Comparison of ENCODE assay signal across 7 cellular contexts in genomic region chr6:26749759-26750126, GRCh38.
A peak's percentile ranks its signal among the peaks of the same experiment; 100 is the strongest.
DNase-seq lines count a peak whose midpoint lies in the region; ATAC-seq, FAIRE-seq and TF ChIP-seq lines count a peak whose summit lies in the region.
"Not testable (repeated sequence)": the region's sequence is repeated elsewhere in the genome, so short reads cannot be mapped to it uniquely, and the experiment has no call there.

No MANE protein-coding gene starts in this region.

- H3K23me2 ChIP-seq in H1 (ENCODE audit: low read depth, low read length) = not testable (repeated sequence)

- not testable (repeated sequence) for H2BK12ac ChIP-seq in H1 (ENCODE audit: low read depth, low read length)

- H3F3A ChIP-seq in GM23338 (replicated peaks; ENCODE audit: low read depth) = not testable (repeated sequence)

- WGBS in H1 (ENCODE audit: extremely low coverage in 1 of 2, insufficient coverage in 1 of 2, insufficient read length in 1 of 2, insufficient replicate concordance in 2 of 2, low coverage in 1 of 2, low lambda C conversion rate in 2 of 2, missing lambda C conversion rate in 1 of 2), 2 experiments = 9% methylated on average over 9 of the region's 9 CpGs; no CpG with 5 or more reads in 1 of the 2 experiments
- no CpG with 5 or more reads among the region's 9 CpGs for WGBS in mesendoderm (ENCODE audit: extremely low coverage, insufficient coverage, low lambda C conversion rate)

- CTCF ChIA-PET in Panc1 (lab: Charles Lee); activated CD4-positive, alpha-beta T cell treated with anti-CD3 and anti-CD28 coated beads, Interleukin-2, amount 10 ng/mL, durations not matched to agents 7 days and 5 days (lab: Charles Lee); H1 (lab: Charles Lee; ENCODE audit: partially characterized antibody): not testable (repeated sequence)

- not testable (repeated sequence) for H3K9me3 Mint-ChIP-seq in GM23338
- peaks cover 25% of the 10 kb centered on the region for H3K9me3 Mint-ChIP-seq in activated CD4-positive, alpha-beta T cell treated with anti-CD3 and anti-CD28 coated beads, Interleukin-2, amount 10 ng/mL, durations not matched to agents 7 days and 5 days

- DNase-seq in GM23338 (ENCODE audit: low spot score) (peak; percentile 59), Panc1 (ENCODE audit: low read depth, low spot score) (peak; percentile 81), H1 (ENCODE audit: low read depth in 1 of 2, low spot score in 2 of 2) (peak in 1 of 2 experiments; percentile 67), mesendoderm (peak; percentile 86)
- not testable (repeated sequence) for DNase-seq in activated CD4-positive, alpha-beta T cell treated with anti-CD3 and anti-CD28 coated beads, Interleukin-2, amount 10 ng/mL, durations not matched to agents 7 days and 5 days; foreskin keratinocyte

- H2AK5ac ChIP-seq in H1 (ENCODE audit: low read depth, low read length); mesendoderm (ENCODE audit: low read length): not testable (repeated sequence)

- H2BK15ac ChIP-seq in H1 (ENCODE audit: low read length); mesendoderm (replicated peaks; ENCODE audit: low read depth): not testable (repeated sequence)

- peak overlapping the region; percentile 67 for H3K4me3 ChIP-seq in GM23338
- peak overlapping the region in 1 of 2 experiments; percentile 51; a peak in 2 of 4 replicates for H3K4me3 ChIP-seq in Panc1 (ENCODE audit: low read depth in 2 of 2, low read length in 2 of 2)
- peak overlapping the region; percentile 40 to 64 (median 48); a peak in 5 of 8 replicates for H3K4me3 ChIP-seq in H1 (ENCODE audit: extremely low read depth in 1 of 4, insufficient read depth in 2 of 4, low read depth in 3 of 4, low read length in 4 of 4)
- H3K4me3 ChIP-seq in mesendoderm (ENCODE audit: low read length) = not testable (repeated sequence)

- peaks cover 27% of the 10 kb centered on the region for H3K4me1 Mint-ChIP-seq in GM23338
- not testable (repeated sequence) for H3K4me1 Mint-ChIP-seq in activated CD4-positive, alpha-beta T cell treated with anti-CD3 and anti-CD28 coated beads, Interleukin-2, amount 10 ng/mL, durations not matched to agents 7 days and 5 days

- H3K36me3 Mint-ChIP-seq in GM23338 (ENCODE audit: low read depth); activated CD4-positive, alpha-beta T cell treated with anti-CD3 and anti-CD28 coated beads, Interleukin-2, amount 10 ng/mL, durations not matched to agents 7 days and 5 days (ENCODE audit: low read depth): not testable (repeated sequence)

- H3K4ac ChIP-seq in H1 (replicated peaks; ENCODE audit: insufficient read length, low read depth, low read length); mesendoderm (ENCODE audit: low read depth, low read length): not testable (repeated sequence)

- not testable (repeated sequence) for H3K23ac ChIP-seq in H1 (ENCODE audit: insufficient read length); mesendoderm (ENCODE audit: low read length)

- not testable (repeated sequence) for H3K9ac ChIP-seq in H1 (replicated peaks in 1 of 4; ENCODE audit: extremely low read depth in 1 of 4, low read depth in 3 of 4, low read length in 3 of 4); mesendoderm (ENCODE audit: low read length)

- not testable (repeated sequence) for H3K79me1 ChIP-seq in H1 (ENCODE audit: low read depth, low read length); mesendoderm (ENCODE audit: low read length)

- not testable (repeated sequence) for H3K27ac ChIP-seq in GM23338 (ENCODE audit: low read depth); Panc1 (ENCODE audit: low read length); H1 (ENCODE audit: low read depth, low read length); foreskin keratinocyte; mesendoderm (ENCODE audit: low read depth, low read length)

- not testable (repeated sequence) for TF ChIP-seq EP300 in H1 (IDR thresholded peaks at IDR 0.05; ENCODE audit: borderline replicate concordance in 1 of 2, low read depth in 2 of 2, low read length in 2 of 2)

- H2BK20ac ChIP-seq in H1 (ENCODE audit: low read length) = not testable (repeated sequence)

- not testable (repeated sequence) for H2BK120ac ChIP-seq in H1 (replicated peaks; ENCODE audit: low read depth, low read length); mesendoderm (ENCODE audit: low read depth, low read length)

- not testable (repeated sequence) for TF ChIP-seq RAD21 in H1 (IDR thresholded peaks at IDR 0.05 in 1 of 2, conservative IDR thresholded peaks at IDR 0.05 in 1 of 2; ENCODE audit: low read depth in 2 of 2, low read length in 2 of 2)

- H3K18ac ChIP-seq in H1 (ENCODE audit: extremely low read depth, low read length); mesendoderm (ENCODE audit: low read length): not testable (repeated sequence)

- H3K14ac ChIP-seq in H1 (ENCODE audit: insufficient read length) = not testable (repeated sequence)

- intact Hi-C loops in Panc1 (cut with micrococcal nuclease; ENCODE audit: unreplicated experiment) = not testable (repeated sequence)

- not testable (repeated sequence) for H3K36me3 ChIP-seq in GM23338 (ENCODE audit: insufficient read depth); Panc1 (ENCODE audit: control insufficient read depth, insufficient read depth, low read length); H1 (ENCODE audit: control insufficient read depth in 2 of 4, insufficient read depth in 4 of 4, low read length in 3 of 4); mesendoderm (ENCODE audit: control insufficient read depth, insufficient read depth, low read length)

- H4K8ac ChIP-seq in H1 (ENCODE audit: extremely low read depth, insufficient read depth, low read length); mesendoderm (ENCODE audit: low read depth, low read length): not testable (repeated sequence)

- H3K4me1 ChIP-seq in GM23338 (ENCODE audit: insufficient read depth) = peaks cover 11% of the 10 kb centered on the region
- not testable (repeated sequence) for H3K4me1 ChIP-seq in Panc1 (ENCODE audit: control insufficient read depth, insufficient read depth, low read length); H1 (replicated peaks in 1 of 4; ENCODE audit: control insufficient read depth in 3 of 4, insufficient read depth in 4 of 4, low read length in 3 of 4); foreskin keratinocyte; mesendoderm (ENCODE audit: control insufficient read depth, low read depth, low read length)

- H2BK5ac ChIP-seq in H1 (ENCODE audit: low read depth, low read length); mesendoderm (ENCODE audit: low read length): not testable (repeated sequence)

- not testable (repeated sequence) for TF ChIP-seq POLR2A in H1 (IDR thresholded peaks at IDR 0.05; ENCODE audit: control extremely low read depth in 1 of 2, low read depth in 2 of 2, low read length in 2 of 2)

- not testable (repeated sequence) for H3K56ac ChIP-seq in H1 (replicated peaks; ENCODE audit: insufficient read length, low read depth, low read length); mesendoderm (ENCODE audit: low read length)

- not testable (repeated sequence) for H3K9me2 ChIP-seq in GM23338 (ENCODE audit: insufficient read depth)

- not testable (repeated sequence) for H3K27ac Mint-ChIP-seq in GM23338
- H3K27ac Mint-ChIP-seq in activated CD4-positive, alpha-beta T cell treated with anti-CD3 and anti-CD28 coated beads, Interleukin-2, amount 10 ng/mL, durations not matched to agents 7 days and 5 days = peak overlapping the region; percentile 16

- H3K4me3 Mint-ChIP-seq in GM23338 = peak overlapping the region; percentile 84
- not testable (repeated sequence) for H3K4me3 Mint-ChIP-seq in activated CD4-positive, alpha-beta T cell treated with anti-CD3 and anti-CD28 coated beads, Interleukin-2, amount 10 ng/mL, durations not matched to agents 7 days and 5 days

- not testable (repeated sequence) for H3K79me2 ChIP-seq in GM23338 (replicated peaks; ENCODE audit: insufficient read depth); H1 (ENCODE audit: control insufficient read depth in 1 of 2, insufficient read depth in 2 of 2, low read length in 2 of 2); mesendoderm (ENCODE audit: control insufficient read depth, insufficient read depth, low read length)

- in situ Hi-C loops in Panc1 (cut with HindIII; ENCODE audit: low pct_unique_long_range_greater_than_20kb, low sequenced_read_pairs) = not testable (repeated sequence)

- H3K4me2 ChIP-seq in GM23338 (peak overlapping the region; percentile 86), H1 (ENCODE audit: insufficient read depth in 1 of 2, low read depth in 2 of 2, low read length in 2 of 2) (peak overlapping the region; percentile 53 to 67)
- not testable (repeated sequence) for H3K4me2 ChIP-seq in mesendoderm (ENCODE audit: low read length)

- FAIRE-seq in H1 (lab: Jason Lieb, UNC) = not testable (repeated sequence)

- not testable (repeated sequence) for H4K20me1 ChIP-seq in GM23338 (replicated peaks; ENCODE audit: insufficient read depth); H1 (replicated peaks in 1 of 2; ENCODE audit: control insufficient read depth in 1 of 2, insufficient read depth in 2 of 2, low read length in 2 of 2)

- peaks cover 75% of the 10 kb centered on the region for H3K27me3 ChIP-seq in GM23338 (ENCODE audit: insufficient read depth)
- not testable (repeated sequence) for H3K27me3 ChIP-seq in Panc1 (ENCODE audit: control insufficient read depth, insufficient read depth, low read length); mesendoderm (ENCODE audit: insufficient read depth, low read length, poor library complexity)
- H3K27me3 ChIP-seq in H1 (replicated peaks in 1 of 4; ENCODE audit: control insufficient read depth in 3 of 4, extremely low read depth in 1 of 4, insufficient read depth in 3 of 4, low read length in 3 of 4) = peaks cover 8 to 21% (median 13%) of the 10 kb centered on the region in 4 experiments
- H3K27me3 ChIP-seq in foreskin keratinocyte = peaks cover 43% of the 10 kb centered on the region

- POLR2A ChIA-PET in Panc1 (lab: Charles Lee); activated CD4-positive, alpha-beta T cell treated with anti-CD3 and anti-CD28 coated beads, Interleukin-2, amount 10 ng/mL, durations not matched to agents 7 days and 5 days (lab: Charles Lee); H1 (lab: Charles Lee; ENCODE audit: partially characterized antibody): not testable (repeated sequence)

- not testable (repeated sequence) for H2AFZ ChIP-seq in GM23338; H1 (ENCODE audit: low read length)

- H4K5ac ChIP-seq in H1 (ENCODE audit: insufficient read length, low read depth, low read length); mesendoderm (ENCODE audit: low read length): not testable (repeated sequence)

- peaks cover 51% of the 10 kb centered on the region for H3K27me3 Mint-ChIP-seq in GM23338 (ENCODE audit: insufficient read depth, low read depth, poor library complexity)
- H3K27me3 Mint-ChIP-seq in activated CD4-positive, alpha-beta T cell treated with anti-CD3 and anti-CD28 coated beads, Interleukin-2, amount 10 ng/mL, durations not matched to agents 7 days and 5 days = peaks cover 59% of the 10 kb centered on the region

- H4K91ac ChIP-seq in H1 (replicated peaks; ENCODE audit: insufficient read length, low read length) = not testable (repeated sequence)

- BruUV-seq in Panc1 (replicated peaks; lab: Mats Ljungman, UMichigan) = not testable (repeated sequence)

- TF ChIP-seq CTCF in GM23338 (conservative IDR thresholded peaks at IDR 0.05; ENCODE audit: low read depth in 2 of 2); Panc1 (IDR thresholded peaks at IDR 0.05); H1 (IDR thresholded peaks at IDR 0.05; ENCODE audit: control extremely low read depth in 1 of 3, insufficient read depth in 1 of 3, low read depth in 1 of 3, low read length in 3 of 3); foreskin keratinocyte (conservative IDR thresholded peaks at IDR 0.05): not testable (repeated sequence)

- not testable (repeated sequence) for H3K9me3 ChIP-seq in Panc1 (ENCODE audit: control insufficient read depth, insufficient read depth, low read depth, low read length); H1 (ENCODE audit: insufficient read depth in 2 of 2, low read depth in 1 of 2, low read length in 1 of 2)

- ATAC-seq in GM23338 (peak; percentile 80), HG03432 (IDR thresholded peaks at IDR 0.05; ENCODE audit: unreplicated experiment) (peak; percentile 21), Panc1 (peak; percentile 93), foreskin keratinocyte (peak; percentile 87)

Comparison
In these comparisons a context has a peak if more than half of its experiments do, and no peak if none do; other contexts are left out.
1. ATAC-seq: peak in every context shown above with its lines; median percentile 93 in Panc1; 87 in foreskin keratinocyte; 80 in GM23338; 21 in HG03432.